9 cellular contexts compared by ENCODE assay signal in genomic region chr11:83191986-83192385, GRCh38. TPM values are rescaled to one million over a fixed set of nuclear protein-coding genes. Genes with fewer than 3 reads are reported as not detected.
DNase-seq lines count a peak whose midpoint lies in the region; ATAC-seq, FAIRE-seq and TF ChIP-seq lines count a peak whose summit lies in the region.
"Had no signal": no experiment of that assay in that cellular context is flagged by ENCODE, and none has a peak within 500 bp of the region (broad histone marks: within the 10 kb centered on the region; RNA-seq: fewer than 3 reads in every experiment).

No MANE protein-coding gene starts in this region.

- H3K27ac Mint-ChIP-seq in activated naive CD4-positive, alpha-beta T cell treated with anti-CD3 and anti-CD28 coated beads, Interleukin-2, amount 10 ng/mL, durations not matched to agents 7 days and 5 days = no peak overlapping the region
- peak overlapping the region; percentile 99 for H3K27ac Mint-ChIP-seq in activated CD8-positive, alpha-beta T cell treated with anti-CD3 and anti-CD28 coated beads, Interleukin-2, amount 10 ng/mL, durations not matched to agents 7 days and 5 days

- POLR2A ChIA-PET in activated CD8-positive, alpha-beta T cell treated with anti-CD3 and anti-CD28 coated beads, Interleukin-2, amount 10 ng/mL, durations not matched to agents 7 days and 5 days (lab: Charles Lee) = no interaction called here

- H3K4me3 ChIP-seq in kidney (ENCODE audit: low read length in 2 of 2) = peak overlapping the region; percentile 93 to 99
- peak overlapping the region; percentile 92 for H3K4me3 ChIP-seq in thoracic aorta

- no peaks in the 10 kb centered on the region for H3K9me3 Mint-ChIP-seq in activated naive CD4-positive, alpha-beta T cell treated with anti-CD3 and anti-CD28 coated beads, Interleukin-2, amount 10 ng/mL, durations not matched to agents 7 days and 5 days
- no peaks in the 10 kb centered on the region for H3K9me3 Mint-ChIP-seq in activated CD8-positive, alpha-beta T cell treated with anti-CD3 and anti-CD28 coated beads, Interleukin-2, amount 10 ng/mL, durations not matched to agents 7 days and 5 days (ENCODE audit: insufficient read depth)

- H3K27me3 ChIP-seq in thoracic aorta (replicated peaks; ENCODE audit: insufficient read depth) = no peaks in the 10 kb centered on the region

- FAIRE-seq in kidney (lab: Jason Lieb, UNC) = no peak

- H3K27ac ChIP-seq in kidney (ENCODE audit: low read depth in 2 of 2, low read length in 2 of 2) = no peak overlapping the region
- H3K27ac ChIP-seq in thoracic aorta = peak overlapping the region in 1 of 2 donors; percentile 96

- peaks cover 2 to 3% of the 10 kb centered on the region in 2 donors for H3K36me3 ChIP-seq in kidney (ENCODE audit: control insufficient read depth in 1 of 2, insufficient read depth in 2 of 2, low read length in 2 of 2)
- peaks cover 29% of the 10 kb centered on the region for H3K36me3 ChIP-seq in thoracic aorta

- H3K4me1 Mint-ChIP-seq in activated naive CD4-positive, alpha-beta T cell treated with anti-CD3 and anti-CD28 coated beads, Interleukin-2, amount 10 ng/mL, durations not matched to agents 7 days and 5 days = peaks cover 41% of the 10 kb centered on the region
- H3K4me1 Mint-ChIP-seq in activated CD8-positive, alpha-beta T cell treated with anti-CD3 and anti-CD28 coated beads, Interleukin-2, amount 10 ng/mL, durations not matched to agents 7 days and 5 days (ENCODE audit: low read depth) = peaks cover 40% of the 10 kb centered on the region

- H3K36me3 Mint-ChIP-seq in activated naive CD4-positive, alpha-beta T cell treated with anti-CD3 and anti-CD28 coated beads, Interleukin-2, amount 10 ng/mL, durations not matched to agents 7 days and 5 days = peaks cover 18% of the 10 kb centered on the region
- peaks cover 27% of the 10 kb centered on the region for H3K36me3 Mint-ChIP-seq in activated CD8-positive, alpha-beta T cell treated with anti-CD3 and anti-CD28 coated beads, Interleukin-2, amount 10 ng/mL, durations not matched to agents 7 days and 5 days (ENCODE audit: low read depth)

- peak overlapping the region; percentile 89 for H3K4me3 Mint-ChIP-seq in activated naive CD4-positive, alpha-beta T cell treated with anti-CD3 and anti-CD28 coated beads, Interleukin-2, amount 10 ng/mL, durations not matched to agents 7 days and 5 days
- H3K4me3 Mint-ChIP-seq in activated CD8-positive, alpha-beta T cell treated with anti-CD3 and anti-CD28 coated beads, Interleukin-2, amount 10 ng/mL, durations not matched to agents 7 days and 5 days = peak overlapping the region; percentile 92

- CTCF ChIA-PET in activated naive CD4-positive, alpha-beta T cell treated with anti-CD3 and anti-CD28 coated beads, Interleukin-2, amount 10 ng/mL, durations not matched to agents 7 days and 5 days (lab: Charles Lee) = no interaction called here
- CTCF ChIA-PET in activated CD8-positive, alpha-beta T cell treated with anti-CD3 and anti-CD28 coated beads, Interleukin-2, amount 10 ng/mL, durations not matched to agents 7 days and 5 days (lab: Charles Lee) = interaction anchor here (1.0 kb wide), 1 partner anchor 12 kb away, joined by 4 read pairs; no protein-coding TSS in a partner anchor

- H3K9ac ChIP-seq in kidney (ENCODE audit: low read length in 2 of 2) = no peak overlapping the region

- intact Hi-C loops in kidney (cut with DNase I) = no loop called here

- no peaks in the 10 kb centered on the region for H3K27me3 Mint-ChIP-seq in activated naive CD4-positive, alpha-beta T cell treated with anti-CD3 and anti-CD28 coated beads, Interleukin-2, amount 10 ng/mL, durations not matched to agents 7 days and 5 days
- H3K27me3 Mint-ChIP-seq in activated CD8-positive, alpha-beta T cell treated with anti-CD3 and anti-CD28 coated beads, Interleukin-2, amount 10 ng/mL, durations not matched to agents 7 days and 5 days (ENCODE audit: low read depth) = no peaks in the 10 kb centered on the region

- TF ChIP-seq CTCF in kidney (IDR thresholded peaks at IDR 0.05; ENCODE audit: borderline replicate concordance, extremely low read depth, insufficient read depth) (no peak), thoracic aorta (IDR thresholded peaks at IDR 0.05) (no peak)

- peaks cover 7 to 14% of the 10 kb centered on the region in 2 donors for H3K4me1 ChIP-seq in kidney (ENCODE audit: control insufficient read depth in 1 of 2, insufficient read depth in 1 of 2, low read depth in 1 of 2, low read length in 2 of 2)
- peaks cover 12 to 34% of the 10 kb centered on the region in 2 donors for H3K4me1 ChIP-seq in thoracic aorta (ENCODE audit: control insufficient read depth in 1 of 2, low read depth in 2 of 2)

- no peak for ATAC-seq in activated CD8-positive, alpha-beta T cell treated with anti-CD3 and anti-CD28 coated beads, Interleukin-2, amount 10 ng/mL, durations not matched to agents 7 days and 5 days
- ATAC-seq in thoracic aorta (ENCODE audit: insufficient number of reproducible peaks, low FRiP score, low read depth) (no peak), HG03520 (IDR thresholded peaks at IDR 0.05; ENCODE audit: unreplicated experiment) (no peak)

- no peak for DNase-seq in activated naive CD4-positive, alpha-beta T cell treated with anti-CD3 and anti-CD28 coated beads, Interleukin-2, amount 10 ng/mL, durations not matched to agents 7 days and 5 days
- DNase-seq in activated naive CD4-positive, alpha-beta T cell treated with Interleukin-2 at 50 U/mL for 16 hours = no peak
- DNase-seq in activated CD8-positive, alpha-beta T cell treated with anti-CD3 and anti-CD28 coated beads, Interleukin-2, amount 10 ng/mL, durations not matched to agents 7 days and 5 days = no peak
- DNase-seq in kidney (no peak), thoracic aorta (ENCODE audit: low spot score) (no peak), HK-2 (ENCODE audit: unreplicated experiment) (no peak)
- no peak for DNase-seq in stimulated activated naive CD4-positive, alpha-beta T cell treated with Interleukin-2 at 50 U/mL for 16 hours (lab: John Stamatoyannopoulos, UW)
- DNase-seq: activated effector memory CD4-positive, alpha-beta T cell treated with Interleukin-2 at 50 U/mL for 16 hours had no signal

- no peaks in the 10 kb centered on the region for H3K9me3 ChIP-seq in kidney (ENCODE audit: control insufficient read depth in 1 of 2, low read length in 2 of 2)
- no peaks in the 10 kb centered on the region for H3K9me3 ChIP-seq in thoracic aorta

RNA-seq across cellular contexts. Expression of gene ANKRD42, which starts 1.5 kb away (rescaled TPM):
- 1 to 10 TPM; 4.2 to 4.5 TPM for total RNA-seq in activated CD8-positive, alpha-beta T cell treated with anti-CD3 and anti-CD28 coated beads, Interleukin-2, amount 10 ng/mL, durations not matched to agents 7 days and 5 days
- total RNA-seq in kidney (22.5 TPM), thoracic aorta (10 to 100 TPM; 11.6 to 25.6 TPM)
- polyA plus RNA-seq in kidney (ENCODE audit: insufficient read depth, low read depth, low replicate concordance) = 12.1 TPM

RNA-seq across cellular contexts. Expression of gene PCF11, which starts 35.1 kb away (rescaled TPM):
- total RNA-seq in activated CD8-positive, alpha-beta T cell treated with anti-CD3 and anti-CD28 coated beads, Interleukin-2, amount 10 ng/mL, durations not matched to agents 7 days and 5 days = 10 to 100 TPM; 65.9 to 67.2 TPM
- total RNA-seq in kidney = 61.2 TPM
- 19.3 TPM for polyA plus RNA-seq in kidney (ENCODE audit: insufficient read depth, low read depth, low replicate concordance)
- 100 to 1,000 TPM in 1 of 2 donors, 10 to 100 TPM in 1; 73.4 to 114 TPM for total RNA-seq in thoracic aorta
